Comparison of ENCODE assay signal across 34 cellular contexts in genomic region chr14:87615050-87615449, GRCh38.
"Had no signal": no experiment of that assay in that cellular context is flagged by ENCODE, and none has a peak within 500 bp of the region (broad histone marks: within the 10 kb centered on the region; RNA-seq: fewer than 3 reads in every experiment).

No MANE protein-coding gene starts in this region.

- H3K4me1 ChIP-seq: colonic mucosa had no signal

- ATAC-seq: activated CD8-positive, alpha-beta memory T cell treated with anti-CD3 and anti-CD28 coated beads, Interleukin-2, amount 10 ng/mL, durations not matched to agents 7 days and 5 days; activated T-cell treated with anti-CD3 and anti-CD28 coated beads, Interleukin-2, amount 50 U/mL, for 72 hours; activated T-helper 17 cell treated with anti-CD3 and anti-CD28 coated beads, Interleukin-2, amount 50 U/mL, for 72 hours; Right ventricle myocardium inferior had no signal

- H3K4me1 Mint-ChIP-seq: activated CD4-positive, alpha-beta memory T cell treated with anti-CD3 and anti-CD28 coated beads, Interleukin-2, amount 10 ng/mL, durations not matched to agents 7 days and 5 days; activated CD8-positive, alpha-beta memory T cell treated with anti-CD3 and anti-CD28 coated beads, Interleukin-2, amount 10 ng/mL, durations not matched to agents 7 days and 5 days; activated naive CD8-positive, alpha-beta T cell treated with anti-CD3 and anti-CD28 coated beads for 36 hours; activated T-helper 17 cell treated with anti-CD3 and anti-CD28 coated beads, Interleukin-2, amount 50 U/mL, for 72 hours; central memory CD8-positive, alpha-beta T cell had no signal

- H3K4me2 ChIP-seq: PC-9 had no signal

- H3K4me3 Mint-ChIP-seq: activated CD4-positive, alpha-beta memory T cell treated with anti-CD3 and anti-CD28 coated beads, Interleukin-2, amount 10 ng/mL, durations not matched to agents 7 days and 5 days; activated CD8-positive, alpha-beta memory T cell treated with anti-CD3 and anti-CD28 coated beads, Interleukin-2, amount 10 ng/mL, durations not matched to agents 7 days and 5 days; activated naive CD8-positive, alpha-beta T cell treated with anti-CD3 and anti-CD28 coated beads for 36 hours; activated T-cell treated with anti-CD3 and anti-CD28 coated beads, Interleukin-2, amount 50 U/mL, for 72 hours; activated T-helper 17 cell treated with anti-CD3 and anti-CD28 coated beads, Interleukin-2, amount 50 U/mL, for 72 hours; central memory CD8-positive, alpha-beta T cell had no signal

- H3K4me3 ChIP-seq: cardiac muscle cell, colonic mucosa, MG63, PC-9 had no signal

- H2AFZ ChIP-seq: PC-9 had no signal

- H3K27ac ChIP-seq: cardiac muscle cell, colonic mucosa, PC-9, RWPE1, WERI-Rb-1 had no signal

- H3K27me3 ChIP-seq: cardiac muscle cell, colonic mucosa, MG63 had no signal

- H3K36me3 ChIP-seq: cardiac muscle cell, colonic mucosa, MG63, WERI-Rb-1 had no signal

- DNase-seq: activated CD4-positive, alpha-beta memory T cell treated with anti-CD3 and anti-CD28 coated beads, Interleukin-2, amount 10 ng/mL, durations not matched to agents 7 days and 5 days; activated CD4-positive, alpha-beta T cell treated with anti-CD3 and anti-CD28 coated beads for 1 hour; activated CD4-positive, alpha-beta T cell treated with anti-CD3 and anti-CD28 coated beads for 48 hours; activated CD4-positive, CD25-positive, alpha-beta regulatory T cell; activated CD8-positive, alpha-beta memory T cell treated with anti-CD3 and anti-CD28 coated beads for 24 hours; activated CD8-positive, alpha-beta memory T cell treated with anti-CD3 and anti-CD28 coated beads, Interleukin-2, amount 10 ng/mL, durations not matched to agents 7 days and 5 days; activated CD8-positive, alpha-beta memory T cell treated with anti-CD3 and anti-CD28 coated beads, Interleukin-2, amount 50 U/mL, for 48 hours; activated effector memory CD4-positive, alpha-beta T cell treated with anti-CD3 and anti-CD28 coated beads, Interleukin-2, amount 50 U/mL, for 16 hours; activated naive CD4-positive, alpha-beta T cell; activated naive CD4-positive, alpha-beta T cell treated with anti-CD3 and anti-CD28 coated beads, Interleukin-2, amount 50 U/mL, for 16 hours; activated naive CD8-positive, alpha-beta T cell treated with anti-CD3 and anti-CD28 coated beads for 36 hours; activated T-cell treated with anti-CD3 and anti-CD28 coated beads, Interleukin-2, amount 50 U/mL, for 72 hours; amniotic stem cell; aorta; colonic mucosa; MG63; MV-4-11; NCI-H1092; NCI-H1436 treated with DMSO at 0.1 percent for 48 hours; NCI-H187; NCI-H2029 treated with DMSO at 0.1 percent for 48 hours; NCI-H2107; NCI-H226; NCI-H446 treated with DMSO at 0.1 percent for 48 hours; NK-92 treated with Interleukin-12 subunit alpha and Interleukin-12 subunit beta, amount 100 ng/mL, for 24 hours; PC-9; SIG-M5; T1000; WERI-Rb-1 had no signal

- H3K9me3 ChIP-seq: colonic mucosa, MG63 had no signal

- H3K36me3 Mint-ChIP-seq: activated CD8-positive, alpha-beta memory T cell treated with anti-CD3 and anti-CD28 coated beads, Interleukin-2, amount 10 ng/mL, durations not matched to agents 7 days and 5 days; activated naive CD8-positive, alpha-beta T cell treated with anti-CD3 and anti-CD28 coated beads for 36 hours had no signal

- H3K9me3 Mint-ChIP-seq: activated CD4-positive, alpha-beta memory T cell treated with anti-CD3 and anti-CD28 coated beads, Interleukin-2, amount 10 ng/mL, durations not matched to agents 7 days and 5 days; activated naive CD8-positive, alpha-beta T cell treated with anti-CD3 and anti-CD28 coated beads for 36 hours had no signal

- H3K27me3 Mint-ChIP-seq: activated CD4-positive, alpha-beta memory T cell treated with anti-CD3 and anti-CD28 coated beads, Interleukin-2, amount 10 ng/mL, durations not matched to agents 7 days and 5 days; activated CD8-positive, alpha-beta memory T cell treated with anti-CD3 and anti-CD28 coated beads, Interleukin-2, amount 10 ng/mL, durations not matched to agents 7 days and 5 days; central memory CD8-positive, alpha-beta T cell had no signal
